In the genomic region with DNA sequence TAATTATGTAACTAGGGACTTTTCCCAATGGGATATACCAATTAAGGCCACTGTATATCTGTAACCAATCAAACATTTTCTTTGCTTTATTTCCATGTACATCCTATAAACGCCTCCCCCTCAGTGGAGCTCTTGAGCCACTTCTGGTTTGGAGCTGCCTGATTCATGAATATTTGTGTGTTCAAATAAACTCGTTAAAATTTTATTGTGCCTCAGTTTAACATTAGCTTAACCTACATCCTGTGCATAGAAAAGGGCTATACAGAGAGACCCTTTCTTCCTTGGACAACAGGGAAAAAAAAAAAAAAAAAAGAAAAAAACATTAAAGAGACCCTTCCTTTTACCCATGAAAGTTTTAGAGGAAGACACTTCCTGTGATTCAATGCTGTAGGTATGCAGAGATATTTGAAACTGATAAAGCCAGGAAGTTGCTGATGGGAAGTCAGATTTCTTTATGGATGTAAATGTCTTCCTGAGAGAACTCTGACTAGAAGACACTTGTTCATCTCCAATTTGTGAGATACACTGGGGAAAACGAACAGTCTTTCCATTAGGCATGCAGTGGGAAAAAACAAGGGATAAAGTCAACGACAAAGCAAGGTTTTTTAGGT, we compare ENCODE assay signal across 1 cellular context.
TF ChIP-seq lines count a peak whose summit lies in the region.

No MANE protein-coding gene starts in this region.

TF ChIP-seq in SK-N-SH, 30 proteins besides CTCF, POLR2A, EP300 and RAD21 (continued from another document):
- no peak for TF ChIP-seq IRF3 (IDR thresholded peaks at IDR 0.05; ENCODE audit: low read depth, low read length)
- no peak for TF ChIP-seq GATA2 (CRISPR knock-in tag; IDR thresholded peaks at IDR 0.05)
- TF ChIP-seq RXRA (IDR thresholded peaks at IDR 0.05; ENCODE audit: borderline replicate concordance, low read depth), result no peak
- no peak for TF ChIP-seq NRF1 (IDR thresholded peaks at IDR 0.05; ENCODE audit: low read depth, low read length)
- no peak for TF ChIP-seq TCF12 (IDR thresholded peaks at IDR 0.05)
- no peak for TF ChIP-seq REST (IDR thresholded peaks at IDR 0.05; ENCODE audit: low read depth, low read length)
- TF ChIP-seq ELF1 (IDR thresholded peaks at IDR 0.05), result no peak
- TF ChIP-seq, protein P1, sequence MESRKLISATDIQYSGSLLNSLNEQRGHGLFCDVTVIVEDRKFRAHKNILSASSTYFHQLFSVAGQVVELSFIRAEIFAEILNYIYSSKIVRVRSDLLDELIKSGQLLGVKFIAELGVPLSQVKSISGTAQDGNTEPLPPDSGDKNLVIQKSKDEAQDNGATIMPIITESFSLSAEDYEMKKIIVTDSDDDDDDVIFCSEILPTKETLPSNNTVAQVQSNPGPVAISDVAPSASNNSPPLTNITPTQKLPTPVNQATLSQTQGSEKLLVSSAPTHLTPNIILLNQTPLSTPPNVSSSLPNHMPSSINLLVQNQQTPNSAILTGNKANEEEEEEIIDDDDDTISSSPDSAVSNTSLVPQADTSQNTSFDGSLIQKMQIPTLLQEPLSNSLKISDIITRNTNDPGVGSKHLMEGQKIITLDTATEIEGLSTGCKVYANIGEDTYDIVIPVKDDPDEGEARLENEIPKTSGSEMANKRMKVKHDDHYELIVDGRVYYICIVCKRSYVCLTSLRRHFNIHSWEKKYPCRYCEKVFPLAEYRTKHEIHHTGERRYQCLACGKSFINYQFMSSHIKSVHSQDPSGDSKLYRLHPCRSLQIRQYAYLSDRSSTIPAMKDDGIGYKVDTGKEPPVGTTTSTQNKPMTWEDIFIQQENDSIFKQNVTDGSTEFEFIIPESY (IDR thresholded peaks at IDR 0.05; ENCODE audit: borderline replicate concordance, low read depth), result no peak
- no peak for TF ChIP-seq CHD2 (IDR thresholded peaks at IDR 0.05; ENCODE audit: low read length, partially characterized antibody)
- no peak for TF ChIP-seq FOXM1 (IDR thresholded peaks at IDR 0.05; ENCODE audit: low read depth)
- TF ChIP-seq TAF1 (IDR thresholded peaks at IDR 0.05; ENCODE audit: borderline replicate concordance, low read depth, low read length), result no peak
